8 cellular contexts compared by ENCODE assay signal in the genomic region with DNA sequence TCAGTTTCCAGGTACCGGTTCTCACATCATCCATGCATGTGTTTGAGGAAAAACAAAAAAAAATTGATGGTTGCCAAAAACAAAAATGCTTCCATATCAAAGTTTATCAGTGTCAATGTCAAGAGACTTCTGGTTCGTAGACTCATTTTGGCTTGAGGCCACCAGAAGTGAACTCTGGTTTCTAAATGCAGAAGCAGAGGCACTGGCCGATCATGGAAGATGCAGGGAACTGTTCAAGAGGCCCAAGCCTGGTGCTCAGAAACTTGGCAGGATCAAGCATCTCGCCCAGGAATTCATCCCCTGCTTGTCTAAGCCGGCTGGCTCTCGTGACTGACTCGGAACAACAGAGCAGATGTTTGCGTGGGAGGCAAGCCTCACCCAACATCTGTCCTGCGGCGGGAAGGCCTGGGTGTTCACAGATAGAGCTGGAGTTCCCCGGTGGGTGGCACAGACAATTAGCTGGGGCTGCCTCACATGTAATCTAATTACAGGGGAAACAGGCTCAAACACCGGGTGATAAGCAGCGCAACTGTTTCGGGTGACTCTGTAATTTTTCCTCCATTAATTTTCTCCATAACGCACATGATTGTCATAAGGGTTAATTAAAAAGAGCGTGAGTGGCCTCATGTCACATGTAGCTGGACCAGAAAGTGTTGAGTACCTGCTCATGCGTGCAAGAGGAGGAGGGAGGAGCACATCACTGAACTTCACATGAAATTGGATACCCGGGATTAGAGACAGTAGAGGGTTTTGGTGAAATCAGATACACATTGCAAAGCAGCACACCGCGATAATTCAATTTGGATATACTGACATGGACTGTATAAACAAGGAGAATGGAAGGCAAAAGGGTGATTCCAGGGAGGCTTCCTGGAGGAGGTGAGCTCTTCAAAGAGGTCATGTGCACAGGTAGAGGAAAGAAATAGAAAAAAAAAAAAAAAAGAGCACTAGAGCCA.
DNase-seq lines count a peak whose midpoint lies in the region; ATAC-seq and TF ChIP-seq lines count a peak whose summit lies in the region.

No MANE protein-coding gene starts in this region.

- no peak for TF ChIP-seq CTCF in GM12865 (IDR thresholded peaks at IDR 0.05; ENCODE audit: insufficient read depth, low read depth, low read length, missing control alignments)
- no peak for TF ChIP-seq CTCF in RWPE2 (IDR thresholded peaks at IDR 0.05; ENCODE audit: poor library complexity, severe bottlenecking)
- TF ChIP-seq CTCF in brain microvascular endothelial cell (IDR thresholded peaks at IDR 0.05; ENCODE audit: low read depth, low read length, missing control alignments): no peak
- TF ChIP-seq CTCF in mucosa of descending colon (IDR thresholded peaks at IDR 0.05): no peak
- no peak for TF ChIP-seq CTCF in stomach (IDR thresholded peaks at IDR 0.05)

- 0 out of 3 replicates have a peak, but pooled peaks have one; percentile 7 for ATAC-seq in RWPE2 (ENCODE audit: low read depth)
- ATAC-seq in mucosa of descending colon: peak; percentile 35

- H3K27me3 ChIP-seq in RWPE2 (ENCODE audit: insufficient read depth, poor library complexity, severe bottlenecking): no peaks in the 10 kb centered on the region
- H3K27me3 ChIP-seq in brain microvascular endothelial cell (replicated peaks): no peaks in the 10 kb centered on the region
- no peaks in the 10 kb centered on the region for H3K27me3 ChIP-seq in stomach
- peaks cover 31% of the 10 kb centered on the region for H3K27me3 ChIP-seq in effector memory CD4-positive, alpha-beta T cell (replicated peaks; ENCODE audit: control insufficient read depth, insufficient read depth, low read length, poor library complexity, severe bottlenecking)

- 34 to 66% (median 55%) methylated on average over 20 of the region's 20 CpGs for WGBS in stomach, 5 donors

- no peaks in the 10 kb centered on the region for H3K36me3 ChIP-seq in RWPE2 (ENCODE audit: low read depth)
- no peaks in the 10 kb centered on the region for H3K36me3 ChIP-seq in brain microvascular endothelial cell (replicated peaks)
- H3K36me3 ChIP-seq in mucosa of descending colon (ENCODE audit: low read depth): no peaks in the 10 kb centered on the region
- no peaks in the 10 kb centered on the region for H3K36me3 ChIP-seq in stomach
- H3K36me3 ChIP-seq in effector memory CD4-positive, alpha-beta T cell (ENCODE audit: control insufficient read depth, insufficient read depth, low read length): no peaks in the 10 kb centered on the region

- in situ Hi-C loops in brain microvascular endothelial cell (cut with HindIII; ENCODE audit: low pct_ligation_motif_present, low sequenced_read_pairs): no loop called here

- intact Hi-C loops in mucosa of descending colon (cut with DNase I, micrococcal nuclease): no loop called here
- intact Hi-C loops in stomach (cut with DNase I; ENCODE audit: low total_unique reads): no loop called here

- no peak overlapping the region for H3K4me3 ChIP-seq in GM12865 (ENCODE audit: low read depth, low read length)
- no peak overlapping the region for H3K4me3 ChIP-seq in RWPE2 (ENCODE audit: severe bottlenecking)
- H3K4me3 ChIP-seq in brain microvascular endothelial cell (ENCODE audit: low read depth, low read length): no peak overlapping the region
- no peak overlapping the region for H3K4me3 ChIP-seq in mucosa of descending colon
- H3K4me3 ChIP-seq in stomach: no peak overlapping the region
- H3K4me3 ChIP-seq in effector memory CD4-positive, alpha-beta T cell (ENCODE audit: insufficient read depth, low read depth, low read length, poor library complexity, severe bottlenecking): no peak overlapping the region

- H3K4me1 ChIP-seq in RWPE2 (ENCODE audit: insufficient read depth, poor library complexity, severe bottlenecking) (peaks cover 11% of the 10 kb centered on the region), mucosa of descending colon (ENCODE audit: low read depth) (peaks cover 18% of the 10 kb centered on the region), stomach (peaks cover 32 to 64% (median 47%) of the 10 kb centered on the region in 4 donors)
- H3K4me1 ChIP-seq in effector memory CD4-positive, alpha-beta T cell (ENCODE audit: control insufficient read depth, insufficient read depth, low read length, poor library complexity, severe bottlenecking): no peaks in the 10 kb centered on the region

- H3K9me3 ChIP-seq in RWPE2 (ENCODE audit: severe bottlenecking) (no peaks in the 10 kb centered on the region), mucosa of descending colon (no peaks in the 10 kb centered on the region), stomach (no peaks in the 10 kb centered on the region)
- no peaks in the 10 kb centered on the region for H3K9me3 ChIP-seq in effector memory CD4-positive, alpha-beta T cell (ENCODE audit: control insufficient read depth, low read length)

- TF ChIP-seq POLR2A in stomach (IDR thresholded peaks at IDR 0.05): no peak

- H3K27ac ChIP-seq in RWPE2 (ENCODE audit: poor library complexity, severe bottlenecking) (no peak overlapping the region), brain microvascular endothelial cell (no peak overlapping the region), stomach (peak overlapping the region in 4 of 5 donors; percentile 24 to 82 (median 72))
- no peak overlapping the region for H3K27ac ChIP-seq in effector memory CD4-positive, alpha-beta T cell (ENCODE audit: insufficient read depth, low read length, poor library complexity, severe bottlenecking)

- TF ChIP-seq EP300 in stomach (IDR thresholded peaks at IDR 0.05): no peak

- DNase-seq in GM12865 (ENCODE audit: low read depth) (peak; percentile 38), KG1 (lab: John Stamatoyannopoulos, UW) (peak; percentile 78), RWPE2 (ENCODE audit: low spot score) (no peak), brain microvascular endothelial cell (peak; percentile 60), mucosa of descending colon (peak; percentile 48 to 74 (median 54)), stomach (peak; percentile 30), NCI-H1048 (lab: John Stamatoyannopoulos, UW) (no peak)
- DNase-seq in effector memory CD4-positive, alpha-beta T cell: no peak

Comparison
In these comparisons a context has a peak if more than half of its experiments do, and no peak if none do; other contexts are left out.
1. DNase-seq: peak in GM12865 (single experiment), KG1 (single experiment), brain microvascular endothelial cell (single experiment), mucosa of descending colon (3 of 3) and stomach (single experiment); none in RWPE2 (single experiment), NCI-H1048 (single experiment) and effector memory CD4-positive, alpha-beta T cell (0 of 3).
2. H3K27ac ChIP-seq: peak in stomach (4 of 5); none in RWPE2 (single experiment), brain microvascular endothelial cell (single experiment) and effector memory CD4-positive, alpha-beta T cell (single experiment).